In the genomic region with DNA sequence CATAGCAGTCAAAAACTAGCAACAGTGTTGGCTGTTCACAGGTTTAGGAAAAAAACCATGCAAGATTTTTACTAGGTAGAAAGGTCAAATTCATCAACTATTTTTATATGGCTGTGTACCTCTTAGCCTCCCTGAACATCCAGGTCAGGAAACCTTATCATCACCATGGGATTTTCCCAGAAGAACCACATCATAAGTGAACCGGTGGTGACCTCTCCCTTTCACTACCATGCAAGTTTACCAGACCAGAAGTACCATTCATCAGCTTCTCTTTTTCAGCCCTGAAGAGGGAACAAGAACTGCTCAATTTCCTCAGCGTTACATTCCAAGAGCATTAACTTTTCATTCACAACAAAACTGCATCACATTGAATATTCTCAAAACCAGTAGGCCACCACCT, we compare ENCODE assay signal across 11 cellular contexts.
DNase-seq lines count a peak whose midpoint lies in the region; ATAC-seq lines count a peak whose summit lies in the region.
"Had no signal": no experiment of that assay in that cellular context is flagged by ENCODE, and none has a peak within 500 bp of the region (broad histone marks: within the 10 kb centered on the region; RNA-seq: fewer than 3 reads in every experiment).

No MANE protein-coding gene starts in this region.

- ATAC-seq in HG02870 (IDR thresholded peaks at IDR 0.05; ENCODE audit: unreplicated experiment) (peak; percentile 55), HG02623 (IDR thresholded peaks at IDR 0.05; ENCODE audit: unreplicated experiment) (no peak), HG03457 (IDR thresholded peaks at IDR 0.05; ENCODE audit: unreplicated experiment) (no peak)
- ATAC-seq in activated naive CD8-positive, alpha-beta T cell treated with anti-CD3 and anti-CD28 coated beads, Interleukin-2, amount 50 U/mL, for 24 hours = peak; percentile 65

- H3K36me3 Mint-ChIP-seq in activated naive CD8-positive, alpha-beta T cell treated with anti-CD3 and anti-CD28 coated beads, Interleukin-2, amount 50 U/mL, for 24 hours (ENCODE audit: low read depth) = peaks cover 67% of the 10 kb centered on the region

- peak overlapping the region; percentile 89 for H3K27ac Mint-ChIP-seq in activated naive CD8-positive, alpha-beta T cell treated with anti-CD3 and anti-CD28 coated beads, Interleukin-2, amount 50 U/mL, for 24 hours

- DNase-seq in stimulated activated CD4-positive, alpha-beta T cell treated with anti-CD3 and anti-CD28 coated beads, Interleukin-1b, Interleukin-23, amount 100 ng/mL, for 48 hours = peak; percentile 31
- no peak for DNase-seq in stimulated activated CD4-positive, alpha-beta T cell treated with anti-CD3 and anti-CD28 coated beads, Interleukin-2, amount 100 ng/mL, for 24 hours
- peak; percentile 44 for DNase-seq in activated naive CD8-positive, alpha-beta T cell treated with anti-CD3 and anti-CD28 coated beads, Interleukin-2, amount 50 U/mL, for 24 hours
- no peak for DNase-seq in NCI-H510A treated with DMSO at 0.1 percent for 48 hours (lab: John Stamatoyannopoulos, UW)
- DNase-seq in SHP77 (lab: John Stamatoyannopoulos, UW) = no peak
- DNase-seq: GOT3, NCI-H1694, NCI-H524 had no signal

- peaks cover 87% of the 10 kb centered on the region for H3K4me1 Mint-ChIP-seq in activated naive CD8-positive, alpha-beta T cell treated with anti-CD3 and anti-CD28 coated beads, Interleukin-2, amount 50 U/mL, for 24 hours

- H3K9me3 Mint-ChIP-seq in activated naive CD8-positive, alpha-beta T cell treated with anti-CD3 and anti-CD28 coated beads, Interleukin-2, amount 50 U/mL, for 24 hours = peaks cover 7% of the 10 kb centered on the region

- peak overlapping the region; percentile 25 for H3K4me3 Mint-ChIP-seq in activated naive CD8-positive, alpha-beta T cell treated with anti-CD3 and anti-CD28 coated beads, Interleukin-2, amount 50 U/mL, for 24 hours

- no peaks in the 10 kb centered on the region for H3K27me3 Mint-ChIP-seq in activated naive CD8-positive, alpha-beta T cell treated with anti-CD3 and anti-CD28 coated beads, Interleukin-2, amount 50 U/mL, for 24 hours

Comparison
In these comparisons a context has a peak if more than half of its experiments do, and no peak if none do; other contexts are left out.
1. DNase-seq: peak in stimulated activated CD4-positive, alpha-beta T cell treated with anti-CD3 and anti-CD28 coated beads, Interleukin-1b, Interleukin-23, amount 100 ng/mL, for 48 hours (single experiment) and activated naive CD8-positive, alpha-beta T cell treated with anti-CD3 and anti-CD28 coated beads, Interleukin-2, amount 50 U/mL, for 24 hours (single experiment); none in stimulated activated CD4-positive, alpha-beta T cell treated with anti-CD3 and anti-CD28 coated beads, Interleukin-2, amount 100 ng/mL, for 24 hours (0 of 2), NCI-H510A treated with DMSO at 0.1 percent for 48 hours (single experiment) and SHP77 (0 of 2).
2. ATAC-seq: peak in HG02870 (single experiment) and activated naive CD8-positive, alpha-beta T cell treated with anti-CD3 and anti-CD28 coated beads, Interleukin-2, amount 50 U/mL, for 24 hours (single experiment); none in HG02623 (single experiment) and HG03457 (single experiment).